1 cellular context compared by ENCODE assay signal in genomic region chr20:42740191-42740870, GRCh38.
TF ChIP-seq lines count a peak whose summit lies in the region.

No MANE protein-coding gene starts in this region.

TF ChIP-seq in SK-N-SH treated with all-trans-retinoic acid at 6 μM for 48 hours, 23 proteins besides CTCF, POLR2A, EP300 and RAD21 (continued from another document):
- no peak for TF ChIP-seq CREB5 (CRISPR knock-in tag; IDR thresholded peaks at IDR 0.05; ENCODE audit: low read depth)
